Comparison of ENCODE assay signal across 11 cellular contexts in the genomic region with DNA sequence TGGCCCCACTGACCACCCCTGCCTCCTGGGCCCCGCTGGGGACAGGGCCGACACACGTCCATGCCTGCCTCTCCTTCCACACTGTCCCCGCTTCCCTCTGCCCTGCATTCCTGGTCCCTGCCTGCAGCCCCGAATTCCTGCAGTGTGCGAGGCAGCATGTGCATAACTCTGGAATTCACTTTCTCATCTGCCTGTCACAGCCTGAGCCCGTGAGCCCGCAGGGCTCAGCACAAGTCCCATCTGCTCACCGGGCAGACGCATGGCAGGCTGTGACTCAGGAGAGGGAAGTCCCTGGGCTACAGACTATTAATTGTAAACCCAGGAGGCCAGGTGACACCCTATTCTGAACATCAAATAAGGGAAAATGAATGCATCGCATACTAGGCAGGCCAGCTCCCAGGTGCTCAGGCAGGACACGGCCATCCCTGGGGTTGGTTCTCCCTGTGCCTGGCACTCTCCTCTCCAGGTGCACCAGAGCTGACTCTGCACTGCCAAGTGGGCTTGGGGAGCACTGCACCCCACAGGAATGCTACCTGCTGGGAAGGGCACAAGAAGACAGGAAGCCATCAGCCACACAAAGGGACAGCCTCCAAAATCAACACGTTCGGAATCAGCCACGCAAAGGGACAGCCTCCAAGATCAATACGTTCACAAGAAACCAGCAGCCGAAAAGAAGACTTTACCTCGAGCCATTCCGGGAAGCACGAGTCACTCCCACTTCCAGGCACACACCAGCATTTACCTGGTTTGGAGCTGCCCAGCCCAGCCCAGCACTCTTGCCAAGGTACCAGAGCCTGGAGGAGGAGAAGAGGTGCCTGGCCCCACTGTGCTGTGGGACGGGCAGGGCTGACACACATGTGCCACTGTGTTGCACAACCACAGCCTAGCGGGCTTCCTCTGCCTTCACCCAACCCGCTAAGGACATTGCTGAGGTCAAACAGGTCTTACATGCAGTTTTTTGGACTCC.
DNase-seq lines count a peak whose midpoint lies in the region; ATAC-seq and TF ChIP-seq lines count a peak whose summit lies in the region.
"Had no signal": no experiment of that assay in that cellular context is flagged by ENCODE, and none has a peak within 500 bp of the region (broad histone marks: within the 10 kb centered on the region; RNA-seq: fewer than 3 reads in every experiment).

No MANE protein-coding gene starts in this region.

- H3K27me3 ChIP-seq in cardiac muscle cell (no peaks in the 10 kb centered on the region), left ventricle myocardium inferior (ENCODE audit: low read depth) (no peaks in the 10 kb centered on the region), WERI-Rb-1 (ENCODE audit: insufficient read depth, low read depth, severe bottlenecking) (no peaks in the 10 kb centered on the region), right lobe of liver (no peaks in the 10 kb centered on the region), MM.1S (replicated peaks; ENCODE audit: insufficient read depth, low read length) (no peaks in the 10 kb centered on the region; the same call in 1 of the 2 replicates)

- H3K4me2 ChIP-seq in MM.1S (ENCODE audit: low read depth, low read length) = no peak overlapping the region

- no peaks in the 10 kb centered on the region for H3K9me3 Mint-ChIP-seq in activated CD4-positive, alpha-beta memory T cell treated with anti-CD3 and anti-CD28 coated beads for 36 hours

- CTCF ChIA-PET in activated CD4-positive, alpha-beta memory T cell treated with anti-CD3 and anti-CD28 coated beads for 36 hours (lab: Charles Lee) = no interaction called here

- H3K79me2 ChIP-seq in MM.1S (ENCODE audit: low read length) = no peaks in the 10 kb centered on the region

- H3K9me2 ChIP-seq in MM.1S (replicated peaks; ENCODE audit: insufficient read depth, low read length) = no peaks in the 10 kb centered on the region

- no peaks in the 10 kb centered on the region for H3K27me3 Mint-ChIP-seq in activated CD4-positive, alpha-beta memory T cell treated with anti-CD3 and anti-CD28 coated beads for 36 hours

- H3K27ac Mint-ChIP-seq in activated CD4-positive, alpha-beta memory T cell treated with anti-CD3 and anti-CD28 coated beads for 36 hours = no peak overlapping the region

- ATAC-seq in right lobe of liver = peak; percentile 85 to 89 (median 86)
- no peak for ATAC-seq in GM21528 (IDR thresholded peaks at IDR 0.05; ENCODE audit: low FRiP score, unreplicated experiment)
- ATAC-seq in HG03521 (IDR thresholded peaks at IDR 0.05; ENCODE audit: unreplicated experiment) = no peak

- no peak overlapping the region for H3K9ac ChIP-seq in MM.1S (ENCODE audit: low read length)

- DNase-seq in cardiac muscle cell (ENCODE audit: low read depth in 1 of 2, low spot score in 1 of 2) (peak in 1 of 2 donors; percentile 70), left ventricle myocardium inferior (no peak), WERI-Rb-1 (peak; percentile 64), right lobe of liver (peak; percentile 80 to 92 (median 88)), MM.1S (no peak)
- no peak for DNase-seq in activated CD4-positive, alpha-beta memory T cell treated with anti-CD3 and anti-CD28 coated beads for 36 hours
- DNase-seq: activated T-cell treated with anti-CD3 and anti-CD28 coated beads, Interleukin-2, amount 50 U/mL, for 48 hours; C1 segment of cervical spinal cord; occipital lobe had no signal

- H3K36me3 Mint-ChIP-seq in activated CD4-positive, alpha-beta memory T cell treated with anti-CD3 and anti-CD28 coated beads for 36 hours = no peaks in the 10 kb centered on the region

- intact Hi-C loops in left ventricle myocardium inferior (cut with micrococcal nuclease) (no loop called here), right lobe of liver (cut with DNase I) (loop anchor here in 1 of 2 donors (10.0 kb wide), 1 partner anchor 60 kb away; no protein-coding TSS in a partner anchor)
- intact Hi-C loops in activated CD4-positive, alpha-beta memory T cell treated with anti-CD3 and anti-CD28 coated beads for 36 hours (cut with micrococcal nuclease) = no loop called here

- H3K36me3 ChIP-seq in cardiac muscle cell (no peaks in the 10 kb centered on the region), left ventricle myocardium inferior (no peaks in the 10 kb centered on the region), WERI-Rb-1 (no peaks in the 10 kb centered on the region), right lobe of liver (no peaks in the 10 kb centered on the region), MM.1S (replicated peaks; ENCODE audit: insufficient read depth, low read length) (no peaks in the 10 kb centered on the region)

- H3K4me3 ChIP-seq in cardiac muscle cell (no peak overlapping the region), left ventricle myocardium inferior (no peak overlapping the region), WERI-Rb-1 (ENCODE audit: low read depth, low read length) (no peak overlapping the region), right lobe of liver (no peak overlapping the region), MM.1S (ENCODE audit: low read length) (no peak overlapping the region)

- no peaks in the 10 kb centered on the region for H3K9me3 ChIP-seq in cardiac muscle cell (ENCODE audit: low read depth)
- H3K9me3 ChIP-seq in left ventricle myocardium inferior (replicated peaks) = no peaks in the 10 kb centered on the region
- H3K9me3 ChIP-seq in WERI-Rb-1 (ENCODE audit: severe bottlenecking) = no peaks in the 10 kb centered on the region
- H3K9me3 ChIP-seq in right lobe of liver = no peaks in the 10 kb centered on the region
- H3K9me3 ChIP-seq in MM.1S (replicated peaks; ENCODE audit: insufficient read depth, low read length) = no peaks in the 10 kb centered on the region

- H3K27ac ChIP-seq in cardiac muscle cell = peak overlapping the region; percentile 91
- H3K27ac ChIP-seq in left ventricle myocardium inferior (replicated peaks) = no peak overlapping the region
- no peak overlapping the region for H3K27ac ChIP-seq in WERI-Rb-1
- peak overlapping the region; percentile 69 to 83 (median 70) for H3K27ac ChIP-seq in right lobe of liver
- H3K27ac ChIP-seq in MM.1S (ENCODE audit: low read length) = no peak overlapping the region

- H3K4me1 Mint-ChIP-seq in activated CD4-positive, alpha-beta memory T cell treated with anti-CD3 and anti-CD28 coated beads for 36 hours (ENCODE audit: low read depth) = peaks cover 15% of the 10 kb centered on the region

- H2AFZ ChIP-seq in MM.1S (ENCODE audit: low read length) = no peak overlapping the region

- no peaks in the 10 kb centered on the region for H4K20me1 ChIP-seq in MM.1S (ENCODE audit: insufficient read depth, low read length)

- no peak for TF ChIP-seq POLR2A in right lobe of liver (IDR thresholded peaks at IDR 0.05)

- H3K4me3 Mint-ChIP-seq in activated CD4-positive, alpha-beta memory T cell treated with anti-CD3 and anti-CD28 coated beads for 36 hours = no peak overlapping the region

- peaks cover 14% of the 10 kb centered on the region for H3K4me1 ChIP-seq in cardiac muscle cell (ENCODE audit: low read depth)
- H3K4me1 ChIP-seq in left ventricle myocardium inferior = peaks cover 7% of the 10 kb centered on the region
- peaks cover 0 to 26% (median 15%) of the 10 kb centered on the region in 4 donors for H3K4me1 ChIP-seq in right lobe of liver
- no peaks in the 10 kb centered on the region for H3K4me1 ChIP-seq in MM.1S (ENCODE audit: low read length)

- no peak for TF ChIP-seq CTCF in cardiac muscle cell (IDR thresholded peaks at IDR 0.05; ENCODE audit: low read depth, low read length)
- no peak for TF ChIP-seq CTCF in left ventricle myocardium inferior (IDR thresholded peaks at IDR 0.05; ENCODE audit: borderline replicate concordance)
- no peak for TF ChIP-seq CTCF in WERI-Rb-1 (IDR thresholded peaks at IDR 0.05; ENCODE audit: low read depth, low read length)
- TF ChIP-seq CTCF in right lobe of liver (IDR thresholded peaks at IDR 0.05) = peak in 2 of 4 donors; percentile 8 to 9
- no peak for TF ChIP-seq CTCF in MM.1S (IDR thresholded peaks at IDR 0.05; ENCODE audit: low read length)

- no peaks in the 10 kb centered on the region for H3F3A ChIP-seq in MM.1S (ENCODE audit: insufficient read depth, low read length)

- 20% methylated on average over 7 of the region's 23 CpGs for whole genome bisulfite sequencing in right lobe of liver (ENCODE audit: insufficient coverage, low coverage, low lambda C conversion rate, missing lambda C conversion rate)

- POLR2A ChIA-PET in activated CD4-positive, alpha-beta memory T cell treated with anti-CD3 and anti-CD28 coated beads for 36 hours (lab: Charles Lee) = no interaction called here

Comparison
In these comparisons a context has a peak if more than half of its experiments do, and no peak if none do; other contexts are left out.
1. H3K27ac ChIP-seq: peak in cardiac muscle cell (single experiment) and right lobe of liver (3 of 3); none in left ventricle myocardium inferior (single experiment), WERI-Rb-1 (single experiment) and MM.1S (single experiment).
2. DNase-seq: peak in WERI-Rb-1 (single experiment) and right lobe of liver (3 of 3); none in left ventricle myocardium inferior (single experiment), activated CD4-positive, alpha-beta memory T cell treated with anti-CD3 and anti-CD28 coated beads for 36 hours (single experiment) and MM.1S (single experiment).
3. ATAC-seq: peak in right lobe of liver (4 of 4); none in GM21528 (single experiment) and HG03521 (single experiment).